17 cellular contexts compared by ENCODE assay signal in the genomic region with DNA sequence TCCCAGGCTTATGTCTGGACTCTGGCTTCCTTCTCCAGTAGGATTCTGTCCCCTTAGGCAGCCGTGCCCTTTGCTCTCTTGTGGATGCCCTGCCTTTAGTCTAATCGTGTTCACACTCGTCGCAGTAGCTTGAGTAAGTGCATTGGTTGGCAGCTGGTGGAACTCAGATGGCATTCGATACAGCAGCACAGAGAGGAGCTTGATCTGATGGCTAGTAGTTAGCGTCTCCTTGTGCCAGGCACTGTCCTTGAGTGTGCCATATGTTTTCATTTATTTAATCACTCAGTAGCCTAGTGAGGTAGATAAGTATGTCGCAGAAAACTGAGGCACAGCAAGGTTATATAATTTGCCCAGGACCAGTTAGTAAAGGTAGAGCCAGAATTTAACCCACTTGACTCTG. TPM values are rescaled to one million over a fixed set of nuclear protein-coding genes. Genes with fewer than 3 reads are reported as not detected.
"Had no signal": no experiment of that assay in that cellular context is flagged by ENCODE, and none has a peak within 500 bp of the region (broad histone marks: within the 10 kb centered on the region; RNA-seq: fewer than 3 reads in every experiment).

No MANE protein-coding gene starts in this region.

- FAIRE-seq: islet of Langerhans, TTC549 had no signal

- H3K27me3 ChIP-seq: adrenal gland, upper lobe of right lung had no signal

- H3K27ac ChIP-seq: adrenal gland, foreskin keratinocyte, upper lobe of right lung had no signal

- H3K36me3 ChIP-seq: adrenal gland, upper lobe of right lung had no signal

- ATAC-seq: activated naive CD4-positive, alpha-beta T cell treated with anti-CD3 and anti-CD28 coated beads, Interleukin-2, amount 50 U/mL, for 72 hours; foreskin keratinocyte; sciatic nerve; stimulated activated naive B cell treated with anti-CD40 and anti-IgM and Interleukin-4, amounts not matched to agents 10 μg/mL and 1 μg/mL and 100 μg/mL, for 72 hours; upper lobe of right lung had no signal

- H3K4me3 ChIP-seq: adrenal gland, upper lobe of right lung had no signal

- H3K4me1 ChIP-seq: foreskin keratinocyte, upper lobe of right lung had no signal

- DNase-seq: activated CD4-positive, alpha-beta T cell treated with anti-CD3 and anti-CD28 coated beads, Interleukin-2, amount 50 U/mL, for 48 hours; activated gamma-delta T cell treated with Interleukin-2 at 50 U/mL for 16 hours; adrenal gland; dermis blood vessel endothelial cell; effector memory CD4-positive, alpha-beta T cell; foreskin keratinocyte; glutamatergic neuron; hippocampal formation; mammary epithelial cell; stimulated activated CD4-positive, alpha-beta T cell treated with anti-CD3 and anti-CD28 coated beads, Interleukin-4, amount 100 ng/mL, for 4 hours; stimulated activated naive B cell treated with anti-CD40 and anti-IgM and Interleukin-4, amounts not matched to agents 10 μg/mL and 1 μg/mL and 100 μg/mL, for 72 hours; upper lobe of right lung had no signal

- H3K9me3 ChIP-seq: adrenal gland, upper lobe of right lung had no signal

RNA-seq across cellular contexts. Expression of gene PARP12, which starts 18.2 kb away (rescaled TPM):
- polyA plus RNA-seq: neural cell had no signal
